Comparison of ENCODE assay signal across 1 cellular context in genomic region chr11:22860241-22860640, GRCh38.
TF ChIP-seq lines count a peak whose summit lies in the region.

Gene CCDC179, minus strand, starts transcription at chr11:22860474. Its CDS starts 53 bp downstream, at chr11:22860421.

TF ChIP-seq in HepG2, 621 proteins besides CTCF, POLR2A, EP300 and RAD21 (continued from another document):
- no peak for TF ChIP-seq KAT7 (CRISPR knock-in tag; IDR thresholded peaks at IDR 0.05; ENCODE audit: borderline replicate concordance)
- TF ChIP-seq SP5 (CRISPR knock-in tag; IDR thresholded peaks at IDR 0.05; ENCODE audit: borderline replicate concordance, low read depth) = no peak
- TF ChIP-seq ZNF761 (CRISPR knock-in tag; conservative IDR thresholded peaks at IDR 0.05) = no peak
- no peak for TF ChIP-seq ZNF562 (CRISPR knock-in tag; IDR thresholded peaks at IDR 0.05; ENCODE audit: borderline replicate concordance)
- TF ChIP-seq GABPA (IDR thresholded peaks at IDR 0.05; ENCODE audit: low read depth, low read length) = 0 out of 2 replicates have a peak, but pooled peaks have one; percentile 9
- no peak for TF ChIP-seq GABPA (CRISPR knock-in tag; IDR thresholded peaks at IDR 0.05; ENCODE audit: low read depth)
TF ChIP-seq in HepG2: peak in this region for 1.
